ENCODE assay signal across 15 cellular contexts in genomic region chr10:35388682-35389081, GRCh38. TPM values are rescaled to one million over a fixed set of nuclear protein-coding genes. Genes with fewer than 3 reads are reported as not detected.
A peak's percentile ranks its signal among the peaks of the same experiment; 100 is the strongest.
DNase-seq lines count a peak whose midpoint lies in the region; ATAC-seq and TF ChIP-seq lines count a peak whose summit lies in the region.
"Had no signal": no experiment of that assay in that cellular context is flagged by ENCODE, and none has a peak within 500 bp of the region (broad histone marks: within the 10 kb centered on the region; RNA-seq: fewer than 3 reads in every experiment).

No MANE protein-coding gene starts in this region.

- H3K4me1 Mint-ChIP-seq in endodermal cell = peaks cover 48% of the 10 kb centered on the region

- no peak overlapping the region for H3K27ac Mint-ChIP-seq in endodermal cell
- H3K27ac Mint-ChIP-seq: B cell; CD4-positive, alpha-beta memory T cell; GM23338 had no signal

- H3K27me3 ChIP-seq in left ventricle myocardium inferior (ENCODE audit: low read depth) = no peaks in the 10 kb centered on the region
- no peaks in the 10 kb centered on the region for H3K27me3 ChIP-seq in heart left ventricle
- no peaks in the 10 kb centered on the region for H3K27me3 ChIP-seq in endodermal cell (ENCODE audit: control insufficient read depth, insufficient read depth, low read length, poor library complexity, severe bottlenecking)

- H3K36me3 ChIP-seq in left ventricle myocardium inferior = peaks cover 4% of the 10 kb centered on the region
- H3K36me3 ChIP-seq in heart left ventricle = no peaks in the 10 kb centered on the region
- H3K36me3 ChIP-seq in endodermal cell (ENCODE audit: control insufficient read depth, insufficient read depth, low read length) = no peaks in the 10 kb centered on the region

- H3K9me3 Mint-ChIP-seq in endodermal cell = peaks cover 30% of the 10 kb centered on the region

- intact Hi-C loops in left ventricle myocardium inferior (cut with micrococcal nuclease) = no loop called here
- intact Hi-C loops in heart left ventricle (cut with DNase I) = loop anchor here in 3 of 10 donors (5.0 to 10.0 kb wide), 3 partner anchors 51 to 59 kb away; partner anchors contain the start of gene CCNY (in 1 of the 3)

- TF ChIP-seq POLR2A in heart left ventricle (IDR thresholded peaks at IDR 0.05) = no peak

- H3K27me3 Mint-ChIP-seq in endodermal cell (ENCODE audit: insufficient read depth) = no peaks in the 10 kb centered on the region
- H3K27me3 Mint-ChIP-seq: B cell; CD4-positive, alpha-beta memory T cell had no signal

- DNase-seq in left ventricle myocardium inferior (no peak), heart left ventricle (no peak), NCI-H82 treated with DMSO at 0.1 percent for 48 hours (lab: John Stamatoyannopoulos, UW; ENCODE audit: unreplicated experiment) (peak; percentile 81), endodermal cell (no peak), mesenteric fat pad (ENCODE audit: low spot score) (no peak), cerebellar nuclear complex (lab: John Stamatoyannopoulos, UW) (no peak), iPS-NIHi11 (ENCODE audit: low spot score) (no peak)
- DNase-seq: ACHN; C1 segment of cervical spinal cord; CD4-positive, alpha-beta memory T cell; COR-L47; H7 had no signal

- H3K4me1 ChIP-seq in left ventricle myocardium inferior (peaks cover 98% of the 10 kb centered on the region), heart left ventricle (peaks cover 13 to 91% (median 60%) of the 10 kb centered on the region in 12 donors), endodermal cell (ENCODE audit: control insufficient read depth, insufficient read depth, low read length) (peaks cover 5% of the 10 kb centered on the region)

- no peak overlapping the region for H3K9ac ChIP-seq in endodermal cell (ENCODE audit: extremely low read depth, low read length, poor library complexity, severe bottlenecking)

- H3K36me3 Mint-ChIP-seq in endodermal cell (ENCODE audit: low read depth) = peaks cover 14% of the 10 kb centered on the region

- H3K9me3 ChIP-seq in left ventricle myocardium inferior (replicated peaks) (peaks cover 20% of the 10 kb centered on the region), heart left ventricle (peaks cover 0 to 24% (median 8%) of the 10 kb centered on the region in 12 donors), endodermal cell (ENCODE audit: control insufficient read depth, low read length) (peaks cover 38% of the 10 kb centered on the region)

- no peak overlapping the region for H3K4me3 Mint-ChIP-seq in endodermal cell
- H3K4me3 Mint-ChIP-seq: B cell; CD4-positive, alpha-beta memory T cell; GM23338 had no signal

- H3K4me3 ChIP-seq in left ventricle myocardium inferior = no peak overlapping the region
- H3K4me3 ChIP-seq in heart left ventricle = no peak overlapping the region
- H3K4me3 ChIP-seq in endodermal cell (ENCODE audit: low read length) = peak overlapping the region; percentile 9
- H3K4me3 ChIP-seq: GM23338 had no signal

- 85 to 100% (median 94%) methylated on average over 1 of the region's 1 CpG for WGBS in heart left ventricle, 4 donors
- 94 to 100% methylated on average over 1 of the region's 1 CpG for WGBS in endodermal cell (ENCODE audit: insufficient coverage in 1 of 2, insufficient read length in 1 of 2), 2 experiments

- no peak for TF ChIP-seq CTCF in left ventricle myocardium inferior (IDR thresholded peaks at IDR 0.05; ENCODE audit: borderline replicate concordance)
- no peak for TF ChIP-seq CTCF in heart left ventricle (IDR thresholded peaks at IDR 0.05)
- no peak for TF ChIP-seq CTCF in endodermal cell (conservative IDR thresholded peaks at IDR 0.05)

- H3K27ac ChIP-seq in left ventricle myocardium inferior (replicated peaks) = peak overlapping the region; percentile 85
- H3K27ac ChIP-seq in heart left ventricle = peak overlapping the region in 3 of 12 donors; percentile 9 to 84 (median 64)
- H3K27ac ChIP-seq in endodermal cell (ENCODE audit: low read depth, low read length) = no peak overlapping the region

- ATAC-seq in heart left ventricle (no peak), HG03571 (IDR thresholded peaks at IDR 0.05; ENCODE audit: unreplicated experiment) (no peak)
- ATAC-seq: GM23338 had no signal

RNA-seq across cellular contexts. Expression of gene CCNY, which starts 52.4 kb away (rescaled TPM):
- total RNA-seq in left ventricle myocardium inferior = 81.1 TPM
- total RNA-seq in heart left ventricle = 100 to 1,000 TPM in 1 of 9 donors, 10 to 100 TPM in 8; 39.7 to 106 (median 81.6) TPM
- 10 to 100 TPM; 26.4 to 38.6 TPM for polyA plus RNA-seq in heart left ventricle
- total RNA-seq in endodermal cell = 10 to 100 TPM; 60.5 to 65.9 TPM
- 47.6 TPM for polyA plus RNA-seq in endodermal cell (2013, experiment 1 of 2)
- 44.6 TPM for polyA plus RNA-seq in endodermal cell (2013, experiment 2 of 2)
- total RNA-seq in mesenteric fat pad = 73.9 TPM
